8 cellular contexts compared by ENCODE assay signal in genomic region chr1:161198206-161198876, GRCh38. TPM values are rescaled to one million over a fixed set of nuclear protein-coding genes. Genes with fewer than 3 reads are reported as not detected.
DNase-seq lines count a peak whose midpoint lies in the region; ATAC-seq, FAIRE-seq and TF ChIP-seq lines count a peak whose summit lies in the region.

No MANE protein-coding gene starts in this region.

- H3K4me3 Mint-ChIP-seq in neural progenitor cell = no peak overlapping the region

- H3F3A ChIP-seq in neural progenitor cell (ENCODE audit: low read depth) = peaks cover 42% of the 10 kb centered on the region

- TF ChIP-seq EP300 in esophagus muscularis mucosa (IDR thresholded peaks at IDR 0.05) = no peak

- H3K4me2 ChIP-seq in neural progenitor cell = peak overlapping the region; percentile 83

- peak overlapping the region; percentile 57 for H3K27ac Mint-ChIP-seq in neural progenitor cell

- no peak for TF ChIP-seq POLR2A in esophagus muscularis mucosa (IDR thresholded peaks at IDR 0.05; ENCODE audit: low read depth)

- H3K9me3 Mint-ChIP-seq in neural progenitor cell = no peaks in the 10 kb centered on the region

- TF ChIP-seq CTCF in esophagus muscularis mucosa (IDR thresholded peaks at IDR 0.05) = no peak
- peak; percentile 32 for TF ChIP-seq CTCF in neural progenitor cell (IDR thresholded peaks at IDR 0.05)
- TF ChIP-seq CTCF in D721Med (IDR thresholded peaks at IDR 0.05; ENCODE audit: insufficient read depth, missing control alignments) = no peak

- peaks cover 33 to 90% (median 83%) of the 10 kb centered on the region in 4 donors for H3K4me1 ChIP-seq in esophagus muscularis mucosa
- peaks cover 65% of the 10 kb centered on the region for H3K4me1 ChIP-seq in neural progenitor cell

- peak overlapping the region; percentile 60 for H2AFZ ChIP-seq in neural progenitor cell (replicated peaks)

- peaks cover 3% of the 10 kb centered on the region for H3K27me3 Mint-ChIP-seq in neural progenitor cell (ENCODE audit: insufficient read depth, low read depth)

- H3K27ac ChIP-seq in esophagus muscularis mucosa (replicated peaks in 1 of 4) (peak overlapping the region; percentile 92 to 95 (median 94)), neural progenitor cell (no peak overlapping the region)

- peaks cover 61% of the 10 kb centered on the region for H3K4me1 Mint-ChIP-seq in neural progenitor cell

- H3K9ac ChIP-seq in neural progenitor cell = no peak overlapping the region

- ATAC-seq in HG03039 (IDR thresholded peaks at IDR 0.05; ENCODE audit: unreplicated experiment) (no peak), GM18907 (IDR thresholded peaks at IDR 0.05; ENCODE audit: unreplicated experiment) (no peak)

- H3K36me3 ChIP-seq in esophagus muscularis mucosa (peaks cover 0 to 37% (median 8%) of the 10 kb centered on the region in 4 donors), neural progenitor cell (no peaks in the 10 kb centered on the region)

- DNase-seq in COLO668 (lab: John Stamatoyannopoulos, UW; ENCODE audit: unreplicated experiment) (peak; percentile 58), NCI-H82 (lab: John Stamatoyannopoulos, UW) (peak; percentile 64), esophagus muscularis mucosa (ENCODE audit: extremely low spot score) (no peak), neural progenitor cell (ENCODE audit: low spot score) (peak; percentile 87), D721Med (ENCODE audit: insufficient read length, low spot score) (no peak), mesenteric fat pad (ENCODE audit: low spot score) (no peak)

- no peaks in the 10 kb centered on the region for H4K20me1 ChIP-seq in neural progenitor cell (ENCODE audit: low read depth)

- 18% methylated on average over 16 of the region's 20 CpGs for WGBS in esophagus muscularis mucosa

- peak overlapping the region; percentile 44 to 57 (median 46) for H3K4me3 ChIP-seq in esophagus muscularis mucosa
- peak overlapping the region; percentile 40 for H3K4me3 ChIP-seq in neural progenitor cell

- H3K27me3 ChIP-seq in esophagus muscularis mucosa (no peaks in the 10 kb centered on the region), neural progenitor cell (no peaks in the 10 kb centered on the region)

- intact Hi-C loops in esophagus muscularis mucosa (cut with DNase I) = loop anchor here (10.0 kb wide), 1 partner anchor 186 kb away; no protein-coding TSS in a partner anchor

- peaks cover 11% of the 10 kb centered on the region for H3K79me2 ChIP-seq in neural progenitor cell (ENCODE audit: low read depth)

- no peaks in the 10 kb centered on the region for H3K36me3 Mint-ChIP-seq in neural progenitor cell

- H3K9me3 ChIP-seq in esophagus muscularis mucosa (no peaks in the 10 kb centered on the region), neural progenitor cell (ENCODE audit: low read depth) (no peaks in the 10 kb centered on the region)

- FAIRE-seq in D721Med (lab: Jason Lieb, UNC) = no peak

RNA-seq across cellular contexts. Expression of gene ADAMTS4, which starts 0.5 kb away (rescaled TPM):
- 100 to 1,000 TPM in 1 of 4 donors, 10 to 100 TPM in 1, 1 to 10 TPM in 2; 2.5 to 126 (median 12.0) TPM for total RNA-seq in esophagus muscularis mucosa
- total RNA-seq in neural progenitor cell (ENCODE audit: low replicate concordance) = 1.3 and 5.4 TPM in 2 replicates
- total RNA-seq in mesenteric fat pad = 438 TPM

RNA-seq across cellular contexts. Expression of gene NDUFS2, which starts 3.8 kb away (rescaled TPM):
- 100 to 1,000 TPM in 3 of 4 donors, 10 to 100 TPM in 1; 68.5 to 131 (median 122) TPM for total RNA-seq in esophagus muscularis mucosa
- 105 and 107 TPM in 2 replicates for total RNA-seq in neural progenitor cell (ENCODE audit: low replicate concordance)
- 96.1 TPM for total RNA-seq in mesenteric fat pad

RNA-seq across cellular contexts. Expression of gene FCER1G, which starts 16.8 kb away (rescaled TPM):
- total RNA-seq in esophagus muscularis mucosa (100 to 1,000 TPM in 1 of 4 donors, 10 to 100 TPM in 3; 32.8 to 145 (median 47.4) TPM), neural progenitor cell (ENCODE audit: low replicate concordance) (0.34 TPM in 1 of 2 replicates, not detected in the other), mesenteric fat pad (176 TPM)

RNA-seq across cellular contexts. Expression of gene B4GALT3, which starts 21.0 kb away (rescaled TPM):
- total RNA-seq in esophagus muscularis mucosa (10 to 100 TPM; 14.1 to 26.5 (median 21.8) TPM), neural progenitor cell (ENCODE audit: low replicate concordance) (9.5 and 36.5 TPM in 2 replicates), mesenteric fat pad (32.1 TPM)

RNA-seq across cellular contexts. Expression of gene APOA2, which starts 25.1 kb away (rescaled TPM):
- not detected for total RNA-seq in esophagus muscularis mucosa
- total RNA-seq in neural progenitor cell (ENCODE audit: low replicate concordance) = not detected in 2 replicates
- not detected for total RNA-seq in mesenteric fat pad

Comparison
In these comparisons a context has a peak if more than half of its experiments do, and no peak if none do; other contexts are left out.
1. DNase-seq: peak in COLO668 (single experiment), NCI-H82 (single experiment) and neural progenitor cell (single experiment); none in esophagus muscularis mucosa (single experiment), D721Med (single experiment) and mesenteric fat pad (single experiment).
2. RNA of gene FCER1G, which starts 16.8 kb away (total RNA-seq): 176 TPM in mesenteric fat pad (single experiment) and 32.8 to 145 TPM in esophagus muscularis mucosa; 0.34 TPM in neural progenitor cell; every median in the first group is over 10 times any median in the second.